In genomic region chr12:70002097-70002911, GRCh38 we compare ENCODE assay signal across 16 cellular contexts.
DNase-seq lines count a peak whose midpoint lies in the region; ATAC-seq, FAIRE-seq and TF ChIP-seq lines count a peak whose summit lies in the region.
"Had no signal": no experiment of that assay in that cellular context is flagged by ENCODE, and none has a peak within 500 bp of the region (broad histone marks: within the 10 kb centered on the region; RNA-seq: fewer than 3 reads in every experiment).

No MANE protein-coding gene starts in this region.

- CTCF ChIA-PET in K562 (lab: Yijun Ruan, JAX; ENCODE audit: low intra/inter-chr PET ratio) = no interaction called here

- H3K9me1 ChIP-seq in K562 (ENCODE audit: control insufficient read depth, insufficient read depth, low read length) = no peaks in the 10 kb centered on the region

- no peak overlapping the region for H3K4me2 ChIP-seq in K562 (ENCODE audit: insufficient read depth, low read length)

- H3K9ac ChIP-seq in K562 (ENCODE audit: insufficient read depth in 1 of 2, low read depth in 2 of 2, low read length in 2 of 2) = no peak overlapping the region

- no peaks in the 10 kb centered on the region for H3K36me3 ChIP-seq in K562 (ENCODE audit: control insufficient read depth, insufficient read depth, low read length)
- H3K36me3 ChIP-seq in right atrium auricular region = no peaks in the 10 kb centered on the region
- no peaks in the 10 kb centered on the region for H3K36me3 ChIP-seq in sigmoid colon

- H3K4me1 ChIP-seq in K562 (replicated peaks in 1 of 2; ENCODE audit: control insufficient read depth in 2 of 2, insufficient read depth in 2 of 2, low read length in 2 of 2) (no peaks in the 10 kb centered on the region), right atrium auricular region (no peaks in the 10 kb centered on the region), sigmoid colon (peaks cover 0 to 8% (median 3%) of the 10 kb centered on the region in 4 donors)

- no peaks in the 10 kb centered on the region for H3K79me2 ChIP-seq in K562 (ENCODE audit: control insufficient read depth, insufficient read depth, low read length)

- H3K27ac ChIP-seq in K562 (ENCODE audit: extremely low read depth, low read depth, low read length) (no peak overlapping the region), right atrium auricular region (peak overlapping the region; percentile 33 to 46), sigmoid colon (peak overlapping the region; percentile 39 to 69 (median 52))

- no TSS peak for BruUV-seq in K562 (replicated peaks; lab: Mats Ljungman, UMichigan)

- ATAC-seq in K562 = no peak
- ATAC-seq in GM21526 (IDR thresholded peaks at IDR 0.05; ENCODE audit: low FRiP score, unreplicated experiment) = no peak
- no peak for ATAC-seq in HG03378 (IDR thresholded peaks at IDR 0.05; ENCODE audit: unreplicated experiment)
- ATAC-seq: activated CD8-positive, alpha-beta T cell treated with anti-CD3 and anti-CD28 coated beads, Interleukin-2, amount 10 ng/mL, durations not matched to agents 7 days and 5 days; naive thymus-derived CD4-positive, alpha-beta T cell; stimulated activated naive CD8-positive, alpha-beta T cell treated with anti-CD3 and anti-CD28 coated beads, Interleukin-15, amount 100 ng/mL, for 72 hours had no signal

- POLR2A ChIA-PET in K562 (lab: Yijun Ruan, JAX) = interaction anchor here (0.6 to 0.7 kb wide), 3 partner anchors 30 to 1797 kb away, joined by 3 read pairs; no protein-coding TSS in a partner anchor

- FAIRE-seq in K562 (lab: Jason Lieb, UNC) = peak; percentile 57
- FAIRE-seq: astrocyte had no signal

- H4K20me1 ChIP-seq in K562 (replicated peaks; ENCODE audit: control insufficient read depth, insufficient read depth, low read length) = no peaks in the 10 kb centered on the region

- intact Hi-C loops in K562 (cut with micrococcal nuclease) = no loop called here
- intact Hi-C loops in sigmoid colon (cut with DNase I) = no loop called here

- in situ Hi-C loops in K562 (cut with MboI) = no loop called here

- peak overlapping the region; percentile 35; the same call in 1 of the 2 replicates for H2AFZ ChIP-seq in K562 (ENCODE audit: low read depth, low read length)

- DNase-seq in AG20443 (ENCODE audit: low spot score) (peak; percentile 14), K562 (ENCODE audit: extremely low read depth in 1 of 4, low spot score in 3 of 4) (no peak), right atrium auricular region (ENCODE audit: low spot score) (no peak), sigmoid colon (peak; percentile 77), midbrain (lab: John Stamatoyannopoulos, UW) (no peak), cerebellar cortex (ENCODE audit: low spot score) (no peak)
- DNase-seq: activated CD8-positive, alpha-beta T cell treated with anti-CD3 and anti-CD28 coated beads, Interleukin-2, amount 10 ng/mL, durations not matched to agents 7 days and 5 days; foreskin melanocyte; naive thymus-derived CD4-positive, alpha-beta T cell; NCI-H187 treated with DMSO at 0.1 percent for 48 hours; NCI-H774; stimulated activated naive CD8-positive, alpha-beta T cell treated with anti-CD3 and anti-CD28 coated beads, Interleukin-15, amount 100 ng/mL, for 72 hours; T1000 had no signal

- TF ChIP-seq CTCF in K562 (IDR thresholded peaks at IDR 0.05 in 2 of 3, conservative IDR thresholded peaks at IDR 0.05 in 1 of 3; ENCODE audit: insufficient read depth in 2 of 3, low read depth in 1 of 3, low read length in 3 of 3) (no peak), right atrium auricular region (IDR thresholded peaks at IDR 0.05) (no peak), sigmoid colon (IDR thresholded peaks at IDR 0.05) (no peak)

- H3K9me3 ChIP-seq in K562 (replicated peaks; ENCODE audit: control insufficient read depth, insufficient read depth, low read depth, low read length) (no peaks in the 10 kb centered on the region), right atrium auricular region (peaks cover 0 to 5% of the 10 kb centered on the region in 2 donors), sigmoid colon (no peaks in the 10 kb centered on the region)

- TF ChIP-seq EP300 in K562 (IDR thresholded peaks at IDR 0.05; ENCODE audit: low read length) (no peak), sigmoid colon (IDR thresholded peaks at IDR 0.05) (no peak)

- 17% methylated on average over 3 of the region's 3 CpGs for WGBS in K562 (ENCODE audit: insufficient coverage, low coverage, missing lambda C conversion rate)
- WGBS in sigmoid colon, 2 donors = 61 to 66% methylated on average over 3 of the region's 3 CpGs

- H3K27me3 ChIP-seq in K562 (ENCODE audit: control insufficient read depth in 2 of 2, insufficient read depth in 2 of 2, low read length in 2 of 2) = no peaks in the 10 kb centered on the region
- no peaks in the 10 kb centered on the region for H3K27me3 ChIP-seq in right atrium auricular region
- H3K27me3 ChIP-seq in sigmoid colon = no peaks in the 10 kb centered on the region

- no peak overlapping the region for H3K4me3 ChIP-seq in K562
- H3K4me3 ChIP-seq in right atrium auricular region = no peak overlapping the region
- H3K4me3 ChIP-seq in sigmoid colon = no peak overlapping the region

- no peak for TF ChIP-seq RAD21 in K562 (CRISPR knock-in tag; conservative IDR thresholded peaks at IDR 0.05 in 1 of 2, IDR thresholded peaks at IDR 0.05 in 1 of 2)

- TF ChIP-seq POLR2A in K562 (conservative IDR thresholded peaks at IDR 0.05) (no peak), sigmoid colon (IDR thresholded peaks at IDR 0.05) (no peak)

TF ChIP-seq in K562, 482 proteins besides CTCF, POLR2A, EP300 and RAD21:
- TF ChIP-seq, protein P1, sequence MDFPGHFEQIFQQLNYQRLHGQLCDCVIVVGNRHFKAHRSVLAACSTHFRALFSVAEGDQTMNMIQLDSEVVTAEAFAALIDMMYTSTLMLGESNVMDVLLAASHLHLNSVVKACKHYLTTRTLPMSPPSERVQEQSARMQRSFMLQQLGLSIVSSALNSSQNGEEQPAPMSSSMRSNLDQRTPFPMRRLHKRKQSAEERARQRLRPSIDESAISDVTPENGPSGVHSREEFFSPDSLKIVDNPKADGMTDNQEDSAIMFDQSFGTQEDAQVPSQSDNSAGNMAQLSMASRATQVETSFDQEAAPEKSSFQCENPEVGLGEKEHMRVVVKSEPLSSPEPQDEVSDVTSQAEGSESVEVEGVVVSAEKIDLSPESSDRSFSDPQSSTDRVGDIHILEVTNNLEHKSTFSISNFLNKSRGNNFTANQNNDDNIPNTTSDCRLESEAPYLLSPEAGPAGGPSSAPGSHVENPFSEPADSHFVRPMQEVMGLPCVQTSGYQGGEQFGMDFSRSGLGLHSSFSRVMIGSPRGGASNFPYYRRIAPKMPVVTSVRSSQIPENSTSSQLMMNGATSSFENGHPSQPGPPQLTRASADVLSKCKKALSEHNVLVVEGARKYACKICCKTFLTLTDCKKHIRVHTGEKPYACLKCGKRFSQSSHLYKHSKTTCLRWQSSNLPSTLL (IDR thresholded peaks at IDR 0.05) = no peak
- TF ChIP-seq XRCC3 (IDR thresholded peaks at IDR 0.05) (no peak), IRF9 (tag; IDR thresholded peaks at IDR 0.05) (no peak), ZFP91 (CRISPR knock-in tag; IDR thresholded peaks at IDR 0.05) (no peak)

Comparison
In these comparisons a context has a peak if more than half of its experiments do, and no peak if none do; other contexts are left out.
1. DNase-seq: peak in AG20443 (single experiment) and sigmoid colon (single experiment); none in K562 (0 of 4), right atrium auricular region (single experiment), midbrain (single experiment) and cerebellar cortex (single experiment).